Comparison of ENCODE assay signal across 1 cellular context in the genomic region with DNA sequence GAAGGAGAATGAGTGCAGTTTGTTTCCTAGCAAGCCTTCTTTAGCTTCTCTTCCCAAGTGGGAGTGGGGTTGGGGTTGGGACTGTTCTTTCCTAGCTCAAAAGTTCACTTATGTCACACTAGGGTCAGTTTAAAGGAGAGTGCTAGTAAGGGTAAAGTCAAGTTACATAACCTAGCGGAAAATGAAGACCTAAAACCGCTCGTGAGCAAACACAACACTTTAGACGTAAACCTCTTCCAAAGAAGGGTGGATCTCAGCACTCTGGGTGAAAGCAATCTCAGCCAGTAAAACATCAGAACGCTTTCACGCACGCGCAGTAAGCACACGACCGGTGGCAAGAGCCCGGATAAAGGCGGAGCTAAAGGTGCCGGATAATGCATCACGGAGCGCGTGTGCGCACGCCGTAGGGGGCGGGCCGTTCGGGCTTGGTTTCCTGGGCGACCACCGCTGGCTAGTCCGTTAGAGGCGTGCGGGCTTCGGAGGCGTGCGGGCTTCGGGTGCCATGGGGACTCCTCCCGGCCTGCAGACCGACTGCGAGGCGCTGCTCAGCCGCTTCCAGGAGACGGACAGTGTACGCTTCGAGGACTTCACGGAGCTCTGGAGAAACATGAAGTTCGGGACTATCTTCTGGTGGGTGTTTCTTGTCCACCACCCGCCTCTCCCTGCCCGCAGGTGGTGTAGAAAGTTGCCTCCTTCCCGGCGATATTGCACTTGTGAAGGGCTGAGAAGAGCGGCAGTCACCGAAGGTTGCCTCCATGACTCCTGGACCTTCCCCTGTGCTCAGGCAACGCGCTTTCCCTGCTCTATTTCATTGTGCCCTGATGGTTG.
TF ChIP-seq lines count a peak whose summit lies in the region.

A gene with protein sequence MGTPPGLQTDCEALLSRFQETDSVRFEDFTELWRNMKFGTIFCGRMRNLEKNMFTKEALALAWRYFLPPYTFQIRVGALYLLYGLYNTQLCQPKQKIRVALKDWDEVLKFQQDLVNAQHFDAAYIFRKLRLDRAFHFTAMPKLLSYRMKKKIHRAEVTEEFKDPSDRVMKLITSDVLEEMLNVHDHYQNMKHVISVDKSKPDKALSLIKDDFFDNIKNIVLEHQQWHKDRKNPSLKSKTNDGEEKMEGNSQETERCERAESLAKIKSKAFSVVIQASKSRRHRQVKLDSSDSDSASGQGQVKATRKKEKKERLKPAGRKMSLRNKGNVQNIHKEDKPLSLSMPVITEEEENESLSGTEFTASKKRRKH (plus strand): TSS at position 462 of the 828 bp plus-strand sequence. CDS start 41 bp downstream, at position 503.

TF ChIP-seq in HepG2, 621 proteins besides CTCF, POLR2A, EP300 and RAD21 (continues in another document):
- no peak for TF ChIP-seq NR2F6 (IDR thresholded peaks at IDR 0.05)
- peak; percentile 12; the same call in 1 of the 2 replicates for TF ChIP-seq NR2F6 (CRISPR knock-in tag; IDR thresholded peaks at IDR 0.05)
- peak; percentile 90 for TF ChIP-seq HNRNPLL (IDR thresholded peaks at IDR 0.05; ENCODE audit: low read depth, low read length, poor library complexity, severe bottlenecking)
- TF ChIP-seq HMGA1 (CRISPR knock-in tag; conservative IDR thresholded peaks at IDR 0.05): no peak
- TF ChIP-seq, protein P1, sequence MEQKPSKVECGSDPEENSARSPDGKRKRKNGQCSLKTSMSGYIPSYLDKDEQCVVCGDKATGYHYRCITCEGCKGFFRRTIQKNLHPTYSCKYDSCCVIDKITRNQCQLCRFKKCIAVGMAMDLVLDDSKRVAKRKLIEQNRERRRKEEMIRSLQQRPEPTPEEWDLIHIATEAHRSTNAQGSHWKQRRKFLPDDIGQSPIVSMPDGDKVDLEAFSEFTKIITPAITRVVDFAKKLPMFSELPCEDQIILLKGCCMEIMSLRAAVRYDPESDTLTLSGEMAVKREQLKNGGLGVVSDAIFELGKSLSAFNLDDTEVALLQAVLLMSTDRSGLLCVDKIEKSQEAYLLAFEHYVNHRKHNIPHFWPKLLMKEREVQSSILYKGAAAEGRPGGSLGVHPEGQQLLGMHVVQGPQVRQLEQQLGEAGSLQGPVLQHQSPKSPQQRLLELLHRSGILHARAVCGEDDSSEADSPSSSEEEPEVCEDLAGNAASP (CRISPR knock-in tag; IDR thresholded peaks at IDR 0.05; ENCODE audit: borderline replicate concordance): peak; percentile 21; the same call in 1 of the 2 replicates
- TF ChIP-seq DMTF1 (CRISPR knock-in tag; IDR thresholded peaks at IDR 0.05): peak; percentile 70; the same call in 1 of the 2 replicates
- no peak for TF ChIP-seq FOXP1 (IDR thresholded peaks at IDR 0.05)
- TF ChIP-seq FOXP1 (CRISPR knock-in tag; IDR thresholded peaks at IDR 0.05): peak; percentile 57; the same call in 1 of the 2 replicates
- TF ChIP-seq CREB1 (IDR thresholded peaks at IDR 0.05): peak; percentile 50; the same call in 1 of the 2 replicates
- TF ChIP-seq CREB1 (CRISPR knock-in tag; IDR thresholded peaks at IDR 0.05): peak; percentile 76
- TF ChIP-seq, protein P2, sequence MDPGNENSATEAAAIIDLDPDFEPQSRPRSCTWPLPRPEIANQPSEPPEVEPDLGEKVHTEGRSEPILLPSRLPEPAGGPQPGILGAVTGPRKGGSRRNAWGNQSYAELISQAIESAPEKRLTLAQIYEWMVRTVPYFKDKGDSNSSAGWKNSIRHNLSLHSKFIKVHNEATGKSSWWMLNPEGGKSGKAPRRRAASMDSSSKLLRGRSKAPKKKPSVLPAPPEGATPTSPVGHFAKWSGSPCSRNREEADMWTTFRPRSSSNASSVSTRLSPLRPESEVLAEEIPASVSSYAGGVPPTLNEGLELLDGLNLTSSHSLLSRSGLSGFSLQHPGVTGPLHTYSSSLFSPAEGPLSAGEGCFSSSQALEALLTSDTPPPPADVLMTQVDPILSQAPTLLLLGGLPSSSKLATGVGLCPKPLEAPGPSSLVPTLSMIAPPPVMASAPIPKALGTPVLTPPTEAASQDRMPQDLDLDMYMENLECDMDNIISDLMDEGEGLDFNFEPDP (CRISPR knock-in tag; conservative IDR thresholded peaks at IDR 0.05): no peak
- peak; percentile 62 for TF ChIP-seq GATAD2A (CRISPR knock-in tag; IDR thresholded peaks at IDR 0.05)
- peak in 1 of 2 experiments; percentile 65; a peak in 1 of 4 replicates for TF ChIP-seq KLF16 (CRISPR knock-in tag; IDR thresholded peaks at IDR 0.05)
- peak; percentile 62; the same call in 1 of the 2 replicates for TF ChIP-seq ZFP36L1 (CRISPR knock-in tag; IDR thresholded peaks at IDR 0.05)
- TF ChIP-seq BHLHE40 (IDR thresholded peaks at IDR 0.05; ENCODE audit: low read length): peak; percentile 72
- TF ChIP-seq RBFOX2 (IDR thresholded peaks at IDR 0.05; ENCODE audit: low read depth, low read length): peak; percentile 91
- TF ChIP-seq, protein P3, sequence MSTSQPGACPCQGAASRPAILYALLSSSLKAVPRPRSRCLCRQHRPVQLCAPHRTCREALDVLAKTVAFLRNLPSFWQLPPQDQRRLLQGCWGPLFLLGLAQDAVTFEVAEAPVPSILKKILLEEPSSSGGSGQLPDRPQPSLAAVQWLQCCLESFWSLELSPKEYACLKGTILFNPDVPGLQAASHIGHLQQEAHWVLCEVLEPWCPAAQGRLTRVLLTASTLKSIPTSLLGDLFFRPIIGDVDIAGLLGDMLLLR (CRISPR knock-in tag; IDR thresholded peaks at IDR 0.05): 0 out of 2 replicates have a peak, but pooled peaks have one; percentile 25
- 0 out of 2 replicates have a peak, but pooled peaks have one; percentile 19 for TF ChIP-seq TOPORS (CRISPR knock-in tag; IDR thresholded peaks at IDR 0.05)
- 0 out of 2 replicates have a peak, but pooled peaks have one; percentile 33 for TF ChIP-seq PPARG (CRISPR knock-in tag; conservative IDR thresholded peaks at IDR 0.05)
- no peak for TF ChIP-seq RFXAP (CRISPR knock-in tag; IDR thresholded peaks at IDR 0.05; ENCODE audit: borderline replicate concordance)
- peak; percentile 35; the same call in 1 of the 2 replicates for TF ChIP-seq ZBTB7B (CRISPR knock-in tag; IDR thresholded peaks at IDR 0.05)
- no peak for TF ChIP-seq PHF21A (CRISPR knock-in tag; IDR thresholded peaks at IDR 0.05)
- TF ChIP-seq POLR2G (IDR thresholded peaks at IDR 0.05; ENCODE audit: low read depth, low read length): peak; percentile 83
- TF ChIP-seq DMAP1 (CRISPR knock-in tag; IDR thresholded peaks at IDR 0.05): peak; percentile 65; the same call in 1 of the 2 replicates
- TF ChIP-seq ZBTB43 (CRISPR knock-in tag; conservative IDR thresholded peaks at IDR 0.05): no peak
- no peak for TF ChIP-seq ATF6 (CRISPR knock-in tag; conservative IDR thresholded peaks at IDR 0.05)
- TF ChIP-seq STAG1 (CRISPR knock-in tag; IDR thresholded peaks at IDR 0.05): no peak
- peak; percentile 57 for TF ChIP-seq AGO2 (optimal IDR thresholded peaks at IDR 0.05; ENCODE audit: low read depth, low read length)
- 0 out of 2 replicates have a peak, but pooled peaks have one; percentile 31 for TF ChIP-seq ZNF292 (CRISPR knock-in tag; IDR thresholded peaks at IDR 0.05; ENCODE audit: borderline replicate concordance, low read depth)
- peak; percentile 21; the same call in 1 of the 2 replicates for TF ChIP-seq IRF2 (CRISPR knock-in tag; IDR thresholded peaks at IDR 0.05)
- TF ChIP-seq, protein P4, sequence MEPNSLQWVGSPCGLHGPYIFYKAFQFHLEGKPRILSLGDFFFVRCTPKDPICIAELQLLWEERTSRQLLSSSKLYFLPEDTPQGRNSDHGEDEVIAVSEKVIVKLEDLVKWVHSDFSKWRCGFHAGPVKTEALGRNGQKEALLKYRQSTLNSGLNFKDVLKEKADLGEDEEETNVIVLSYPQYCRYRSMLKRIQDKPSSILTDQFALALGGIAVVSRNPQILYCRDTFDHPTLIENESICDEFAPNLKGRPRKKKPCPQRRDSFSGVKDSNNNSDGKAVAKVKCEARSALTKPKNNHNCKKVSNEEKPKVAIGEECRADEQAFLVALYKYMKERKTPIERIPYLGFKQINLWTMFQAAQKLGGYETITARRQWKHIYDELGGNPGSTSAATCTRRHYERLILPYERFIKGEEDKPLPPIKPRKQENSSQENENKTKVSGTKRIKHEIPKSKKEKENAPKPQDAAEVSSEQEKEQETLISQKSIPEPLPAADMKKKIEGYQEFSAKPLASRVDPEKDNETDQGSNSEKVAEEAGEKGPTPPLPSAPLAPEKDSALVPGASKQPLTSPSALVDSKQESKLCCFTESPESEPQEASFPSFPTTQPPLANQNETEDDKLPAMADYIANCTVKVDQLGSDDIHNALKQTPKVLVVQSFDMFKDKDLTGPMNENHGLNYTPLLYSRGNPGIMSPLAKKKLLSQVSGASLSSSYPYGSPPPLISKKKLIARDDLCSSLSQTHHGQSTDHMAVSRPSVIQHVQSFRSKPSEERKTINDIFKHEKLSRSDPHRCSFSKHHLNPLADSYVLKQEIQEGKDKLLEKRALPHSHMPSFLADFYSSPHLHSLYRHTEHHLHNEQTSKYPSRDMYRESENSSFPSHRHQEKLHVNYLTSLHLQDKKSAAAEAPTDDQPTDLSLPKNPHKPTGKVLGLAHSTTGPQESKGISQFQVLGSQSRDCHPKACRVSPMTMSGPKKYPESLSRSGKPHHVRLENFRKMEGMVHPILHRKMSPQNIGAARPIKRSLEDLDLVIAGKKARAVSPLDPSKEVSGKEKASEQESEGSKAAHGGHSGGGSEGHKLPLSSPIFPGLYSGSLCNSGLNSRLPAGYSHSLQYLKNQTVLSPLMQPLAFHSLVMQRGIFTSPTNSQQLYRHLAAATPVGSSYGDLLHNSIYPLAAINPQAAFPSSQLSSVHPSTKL (CRISPR knock-in tag; IDR thresholded peaks at IDR 0.05): 0 out of 2 replicates have a peak, but pooled peaks have one; percentile 17
- 0 out of 2 replicates have a peak, but pooled peaks have one; percentile 17 for TF ChIP-seq SIX1 (CRISPR knock-in tag; IDR thresholded peaks at IDR 0.05; ENCODE audit: borderline replicate concordance)
- TF ChIP-seq ZNF317 (CRISPR knock-in tag; IDR thresholded peaks at IDR 0.05): 0 out of 2 replicates have a peak, but pooled peaks have one; percentile 26
- no peak for TF ChIP-seq SP1 (IDR thresholded peaks at IDR 0.05)
- TF ChIP-seq SP1 (CRISPR knock-in tag; IDR thresholded peaks at IDR 0.05): peak; percentile 54; the same call in 1 of the 2 replicates
- TF ChIP-seq RXRB (CRISPR knock-in tag; IDR thresholded peaks at IDR 0.05; ENCODE audit: borderline replicate concordance): peak; percentile 27; the same call in 1 of the 2 replicates
- TF ChIP-seq ZNF777 (CRISPR knock-in tag; IDR thresholded peaks at IDR 0.05): peak; percentile 63
- peak; percentile 71 for TF ChIP-seq THAP11 (CRISPR knock-in tag; IDR thresholded peaks at IDR 0.05)
- TF ChIP-seq POLR2AphosphoS5 (IDR thresholded peaks at IDR 0.05; ENCODE audit: low read depth, low read length): peak; percentile 91
- no peak for TF ChIP-seq NONO (IDR thresholded peaks at IDR 0.05)
- TF ChIP-seq NONO (CRISPR knock-in tag; conservative IDR thresholded peaks at IDR 0.05): 0 out of 2 replicates have a peak, but pooled peaks have one; percentile 50
- peak; percentile 74; the same call in 1 of the 2 replicates for TF ChIP-seq GZF1 (CRISPR knock-in tag; IDR thresholded peaks at IDR 0.05)
- TF ChIP-seq KLF6 (CRISPR knock-in tag; IDR thresholded peaks at IDR 0.05): peak; percentile 53; the same call in 1 of the 2 replicates
- no peak for TF ChIP-seq ZNF484 (CRISPR knock-in tag; IDR thresholded peaks at IDR 0.05; ENCODE audit: borderline replicate concordance, low read depth)
- TF ChIP-seq, protein P5, sequence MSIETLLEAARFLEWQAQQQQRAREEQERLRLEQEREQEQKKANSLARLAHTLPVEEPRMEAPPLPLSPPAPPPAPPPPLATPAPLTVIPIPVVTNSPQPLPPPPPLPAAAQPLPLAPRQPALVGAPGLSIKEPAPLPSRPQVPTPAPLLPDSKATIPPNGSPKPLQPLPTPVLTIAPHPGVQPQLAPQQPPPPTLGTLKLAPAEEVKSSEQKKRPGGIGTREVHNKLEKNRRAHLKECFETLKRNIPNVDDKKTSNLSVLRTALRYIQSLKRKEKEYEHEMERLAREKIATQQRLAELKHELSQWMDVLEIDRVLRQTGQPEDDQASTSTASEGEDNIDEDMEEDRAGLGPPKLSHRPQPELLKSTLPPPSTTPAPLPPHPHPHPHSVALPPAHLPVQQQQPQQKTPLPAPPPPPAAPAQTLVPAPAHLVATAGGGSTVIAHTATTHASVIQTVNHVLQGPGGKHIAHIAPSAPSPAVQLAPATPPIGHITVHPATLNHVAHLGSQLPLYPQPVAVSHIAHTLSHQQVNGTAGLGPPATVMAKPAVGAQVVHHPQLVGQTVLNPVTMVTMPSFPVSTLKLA (IDR thresholded peaks at IDR 0.05): peak; percentile 56
- TF ChIP-seq SALL2 (CRISPR knock-in tag; IDR thresholded peaks at IDR 0.05): no peak
- peak; percentile 32 for TF ChIP-seq ZNF883 (CRISPR knock-in tag; IDR thresholded peaks at IDR 0.05; ENCODE audit: not compliant biosample characterization)
